21 cellular contexts compared by ENCODE assay signal in the genomic region with DNA sequence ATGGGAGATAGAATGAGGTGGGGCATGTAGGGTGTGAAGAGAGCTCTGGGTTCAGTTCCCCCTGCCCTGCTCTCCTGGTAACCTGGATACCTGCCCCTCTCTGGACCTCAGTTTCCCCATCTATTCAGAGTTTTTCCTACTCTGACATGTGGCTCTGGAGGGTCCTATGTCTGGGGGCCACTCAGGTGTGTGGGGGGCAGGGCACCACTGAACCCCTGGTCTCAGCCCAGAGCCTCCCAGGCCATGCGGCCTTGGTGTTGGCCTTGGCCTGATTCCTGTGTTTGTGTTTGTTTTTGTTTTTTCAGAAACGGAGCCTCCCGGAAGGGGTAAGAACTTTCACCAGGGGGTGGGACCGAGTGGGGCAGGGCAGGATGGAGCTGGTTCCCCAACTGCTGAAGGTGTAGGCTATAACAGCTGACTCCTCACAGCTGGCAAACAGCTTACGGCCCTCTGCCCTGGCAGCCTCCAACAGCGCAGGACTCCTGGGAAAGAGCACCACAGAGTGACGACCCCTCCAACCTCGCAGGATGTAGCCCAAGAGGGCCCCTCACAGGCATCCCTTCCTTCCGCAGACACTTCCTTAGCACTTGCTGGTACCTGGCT. TPM values are rescaled to one million over a fixed set of nuclear protein-coding genes. Genes with fewer than 3 reads are reported as not detected.
"Had no signal": no experiment of that assay in that cellular context is flagged by ENCODE, and none has a peak within 500 bp of the region (broad histone marks: within the 10 kb centered on the region; RNA-seq: fewer than 3 reads in every experiment).

No MANE protein-coding gene starts in this region.

- H3K9me3 ChIP-seq: esophagus squamous epithelium, gastroesophageal sphincter, left ventricle myocardium inferior, right atrium auricular region, stomach, thoracic aorta had no signal

- H3K4me3 ChIP-seq: gastroesophageal sphincter, hepatocyte, left ventricle myocardium inferior, lung, right atrium auricular region, stomach, thoracic aorta had no signal

- H3K4me3 Mint-ChIP-seq: dendritic cell treated with granulocyte-macrophage colony-stimulating factor and Interleukin-4, amounts not matched to agents 40 ng/mL and 50 ng/mL, for 4 days; natural killer cell treated with Interleukin-12 subunit alpha and Interleukin-12 subunit beta and Interleukin-15 and Interleukin-18, amount 100 ng/mL, for 72 hours; type B pancreatic cell had no signal

- H3K27me3 Mint-ChIP-seq: natural killer cell treated with Interleukin-12 subunit alpha and Interleukin-12 subunit beta and Interleukin-15 and Interleukin-18, amount 100 ng/mL, for 72 hours; type B pancreatic cell had no signal

- H3K27ac ChIP-seq: gastroesophageal sphincter, hepatocyte, left ventricle myocardium inferior, stomach, thoracic aorta had no signal

- H3K27me3 ChIP-seq: esophagus squamous epithelium, gastroesophageal sphincter, hepatocyte, right atrium auricular region, stomach had no signal

- H3K9me3 Mint-ChIP-seq: dendritic cell treated with granulocyte-macrophage colony-stimulating factor and Interleukin-4, amounts not matched to agents 40 ng/mL and 50 ng/mL, for 4 days; natural killer cell treated with Interleukin-12 subunit alpha and Interleukin-12 subunit beta and Interleukin-15 and Interleukin-18, amount 100 ng/mL, for 72 hours; type B pancreatic cell had no signal

- H3K27ac Mint-ChIP-seq: dendritic cell treated with granulocyte-macrophage colony-stimulating factor and Interleukin-4, amounts not matched to agents 40 ng/mL and 50 ng/mL, for 4 days; natural killer cell treated with Interleukin-12 subunit alpha and Interleukin-12 subunit beta and Interleukin-15 and Interleukin-18, amount 100 ng/mL, for 72 hours; type B pancreatic cell had no signal

- DNase-seq: esophagus squamous epithelium; foreskin fibroblast; kidney glomerular epithelial cell; left ventricle myocardium inferior; mesenchymal stem cell; midbrain; posterior cingulate gyrus; small intestine; stimulated activated CD4-positive, alpha-beta T cell treated with anti-CD3 and anti-CD28 coated beads, Interleukin-12 subunit alpha, Interleukin-12 subunit beta, amount 100 ng/mL, for 4 hours; stimulated activated naive CD4-positive, alpha-beta T cell; stomach; substantia nigra had no signal

- H3K36me3 ChIP-seq: esophagus squamous epithelium, gastroesophageal sphincter, left ventricle myocardium inferior, right atrium auricular region, stomach, thoracic aorta had no signal

- ATAC-seq: gastroesophageal sphincter; natural killer cell treated with Interleukin-12 subunit alpha and Interleukin-12 subunit beta and Interleukin-15 and Interleukin-18, amount 100 ng/mL, for 72 hours had no signal

- H3K4me1 ChIP-seq: gastroesophageal sphincter, left ventricle myocardium inferior, right atrium auricular region had no signal

- H3K36me3 Mint-ChIP-seq: natural killer cell treated with Interleukin-12 subunit alpha and Interleukin-12 subunit beta and Interleukin-15 and Interleukin-18, amount 100 ng/mL, for 72 hours; type B pancreatic cell had no signal

RNA-seq across cellular contexts. Expression of gene ITIH3, which starts 0.8 kb away (rescaled TPM):
- total RNA-seq: epithelial cell of proximal tubule; natural killer cell treated with Interleukin-12 subunit alpha and Interleukin-12 subunit beta and Interleukin-15 and Interleukin-18, amount 100 ng/mL, for 72 hours had no signal

RNA-seq across cellular contexts. Expression of gene ITIH1, which starts 18.0 kb away (rescaled TPM):
- total RNA-seq: epithelial cell of proximal tubule; esophagus squamous epithelium; gastroesophageal sphincter; left ventricle myocardium inferior; natural killer cell treated with Interleukin-12 subunit alpha and Interleukin-12 subunit beta and Interleukin-15 and Interleukin-18, amount 100 ng/mL, for 72 hours; right atrium auricular region; stomach; thoracic aorta had no signal

RNA-seq across cellular contexts. Expression of gene ITIH4, which starts 35.1 kb away (rescaled TPM):
- total RNA-seq: epithelial cell of proximal tubule had no signal

RNA-seq across cellular contexts. Expression of gene MUSTN1, which starts 39.4 kb away (rescaled TPM):
- total RNA-seq: epithelial cell of proximal tubule had no signal
